25 cellular contexts compared by ENCODE assay signal in the genomic region with DNA sequence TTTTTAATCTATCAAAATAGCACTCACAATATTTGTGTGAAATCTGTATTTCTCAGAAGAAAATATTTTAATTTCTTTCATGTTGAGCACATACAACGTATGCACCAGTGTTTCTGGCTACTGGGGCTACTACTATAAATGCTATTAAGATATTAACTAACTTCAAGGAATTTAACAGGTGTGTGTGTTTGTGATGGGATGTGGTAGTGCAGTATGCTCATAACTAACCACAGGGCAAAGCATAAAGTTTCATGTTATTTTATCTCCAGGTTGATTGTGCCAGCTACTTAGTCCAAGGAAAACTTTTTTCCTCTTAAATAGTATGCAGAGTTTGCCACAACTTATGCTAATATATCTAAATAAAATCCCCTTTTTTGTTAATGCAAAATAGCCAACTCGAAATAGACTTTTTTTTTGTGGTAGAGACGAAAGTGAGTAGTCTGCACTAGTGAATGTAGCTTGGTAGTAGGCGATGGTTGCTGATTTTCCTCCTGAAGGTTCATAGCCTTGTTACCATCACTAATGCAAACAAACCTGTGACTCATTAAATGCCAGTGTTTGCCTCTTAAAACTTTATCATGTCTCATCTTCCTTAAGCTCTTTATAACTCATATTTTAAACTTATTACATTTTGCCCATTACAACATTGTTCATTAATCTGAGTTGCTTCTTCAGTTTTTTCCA.
DNase-seq lines count a peak whose midpoint lies in the region; ATAC-seq, FAIRE-seq and TF ChIP-seq lines count a peak whose summit lies in the region.
"Had no signal": no experiment of that assay in that cellular context is flagged by ENCODE, and none has a peak within 500 bp of the region (broad histone marks: within the 10 kb centered on the region; RNA-seq: fewer than 3 reads in every experiment).

No MANE protein-coding gene starts in this region.

- no peak for FAIRE-seq in GM12892 (lab: Jason Lieb, UNC)
- FAIRE-seq: GM12891, RCC 7860 had no signal

- no peaks in the 10 kb centered on the region for H3K27me3 ChIP-seq in RWPE2 (ENCODE audit: insufficient read depth, poor library complexity, severe bottlenecking)
- H3K27me3 ChIP-seq: SJSA1 had no signal

- H3K9me3 ChIP-seq in RWPE2 (ENCODE audit: severe bottlenecking) = no peaks in the 10 kb centered on the region
- H3K9me3 ChIP-seq: SJSA1 had no signal

- DNase-seq in HT-29 (ENCODE audit: low spot score) (peak; percentile 57), RWPE2 (ENCODE audit: low spot score) (no peak), choroid plexus epithelial cell (ENCODE audit: low read depth) (peak; percentile 33), GM12892 (ENCODE audit: insufficient read length) (no peak), NCI-H1694 (lab: John Stamatoyannopoulos, UW) (no peak), hepatic stellate cell (ENCODE audit: low spot score) (no peak)
- no peak for DNase-seq in activated naive CD4-positive, alpha-beta T cell (lab: John Stamatoyannopoulos, UW)
- DNase-seq: AML-193; C1 segment of cervical spinal cord; CD8-positive, alpha-beta T cell; DMS79; GOT3; NCI-H1092 treated with DMSO at 0.1 percent for 48 hours; NCI-H146; NCI-H2029 treated with DMSO at 0.1 percent for 48 hours; NCI-H2171; NCI-H345; NCI-H524; NCI-H82 had no signal

- H3K4me3 ChIP-seq in RWPE2 (ENCODE audit: severe bottlenecking) (no peak overlapping the region), choroid plexus epithelial cell (ENCODE audit: low read depth, low read length) (no peak overlapping the region)
- H3K4me3 ChIP-seq: SJSA1 had no signal

- no peaks in the 10 kb centered on the region for H3K36me3 ChIP-seq in RWPE2 (ENCODE audit: low read depth)
- H3K36me3 ChIP-seq: SJSA1 had no signal

- H3K4me1 ChIP-seq in RWPE2 (ENCODE audit: insufficient read depth, poor library complexity, severe bottlenecking) = no peaks in the 10 kb centered on the region
- H3K4me1 ChIP-seq: SJSA1 had no signal

- peak overlapping the region; percentile 45 for H3K27ac ChIP-seq in 22Rv1
- no peak overlapping the region for H3K27ac ChIP-seq in RWPE2 (ENCODE audit: poor library complexity, severe bottlenecking)
- H3K27ac ChIP-seq: SJSA1 had no signal

- peak; percentile 63 for ATAC-seq in RWPE2 (ENCODE audit: low read depth)
- ATAC-seq: CD8-positive, alpha-beta T cell; HCT116; Right ventricle myocardium inferior had no signal

- TF ChIP-seq POLR2A in GM12892 (IDR thresholded peaks at IDR 0.05; ENCODE audit: low read depth, low read length) = no peak

- TF ChIP-seq CTCF in 22Rv1 (IDR thresholded peaks at IDR 0.05) = no peak
- TF ChIP-seq CTCF in RWPE2 (IDR thresholded peaks at IDR 0.05; ENCODE audit: poor library complexity, severe bottlenecking) = no peak
- no peak for TF ChIP-seq CTCF in choroid plexus epithelial cell (conservative IDR thresholded peaks at IDR 0.05; ENCODE audit: low read depth, low read length)

Comparison
In these comparisons a context has a peak if more than half of its experiments do, and no peak if none do; other contexts are left out.
1. DNase-seq: peak in HT-29 (single experiment) and choroid plexus epithelial cell (single experiment); none in RWPE2 (single experiment), GM12892 (single experiment), NCI-H1694 (single experiment), hepatic stellate cell (single experiment) and activated naive CD4-positive, alpha-beta T cell (0 of 4).